In genomic region chr3:101381809-101382208, GRCh38 we compare ENCODE assay signal across 8 cellular contexts.
DNase-seq lines count a peak whose midpoint lies in the region; ATAC-seq and TF ChIP-seq lines count a peak whose summit lies in the region.

No MANE protein-coding gene starts in this region.

- intact Hi-C loops in mammary epithelial cell (cut with micrococcal nuclease): loop anchor here (1.0 to 5.0 kb wide), 3 partner anchors 185 to 562 kb away; no protein-coding TSS in a partner anchor
- intact Hi-C loops in lower lobe of right lung (cut with DNase I): no loop called here
- intact Hi-C loops in thyroid gland (cut with DNase I): no loop called here

- CTCF ChIA-PET in mammary epithelial cell (lab: Charles Lee; ENCODE audit: low non-redundant PET): interaction anchor here (0.5 to 0.6 kb wide), 4 partner anchors 186 to 747 kb away, joined by 3 to 5 read pairs (median 4); no protein-coding TSS in a partner anchor

- H4K20me1 ChIP-seq in mammary epithelial cell (ENCODE audit: insufficient read depth, low read length): no peaks in the 10 kb centered on the region

- H3K36me3 ChIP-seq in mammary epithelial cell (ENCODE audit: insufficient read depth, low read length): no peaks in the 10 kb centered on the region
- H3K36me3 ChIP-seq in lower lobe of right lung: no peaks in the 10 kb centered on the region
- no peaks in the 10 kb centered on the region for H3K36me3 ChIP-seq in thyroid gland

- H3K79me2 ChIP-seq in mammary epithelial cell (ENCODE audit: insufficient read depth, low read length): no peaks in the 10 kb centered on the region

- dilution Hi-C loops in mammary epithelial cell (cut with HindIII; ENCODE audit: low sequenced_read_pairs): no loop called here

- no peak overlapping the region for H3K9ac ChIP-seq in mammary epithelial cell (ENCODE audit: insufficient read depth, low read length)

- DNase-seq in AG08395 (ENCODE audit: low spot score) (peak; percentile 30), GM13976 (ENCODE audit: low spot score) (peak; percentile 32), NCI-H345 (lab: John Stamatoyannopoulos, UW) (peak; percentile 4), mammary epithelial cell (peak; percentile 21), lower lobe of right lung (no peak), thyroid gland (no peak), epidermal melanocyte (ENCODE audit: insufficient read length, low spot score) (no peak)

- H3K4me3 ChIP-seq in mammary epithelial cell (replicated peaks in 1 of 3; ENCODE audit: insufficient read depth in 1 of 3, low read depth in 2 of 3, low read length in 3 of 3) (no peak overlapping the region), lower lobe of right lung (no peak overlapping the region), thyroid gland (replicated peaks in 1 of 3) (no peak overlapping the region)

- H3K4me1 ChIP-seq in mammary epithelial cell (ENCODE audit: insufficient read depth, low read length) (no peaks in the 10 kb centered on the region), lower lobe of right lung (peaks cover 6% of the 10 kb centered on the region), thyroid gland (peaks cover 11 to 17% of the 10 kb centered on the region in 2 donors)

- no peak overlapping the region for H2AFZ ChIP-seq in mammary epithelial cell (ENCODE audit: low read depth, low read length)

- in situ Hi-C loops in GM13976 (cut with MboI; ENCODE audit: low sequenced_read_pairs, unreplicated experiment): no loop called here
- in situ Hi-C loops in mammary epithelial cell (cut with MboI; ENCODE audit: low sequenced_read_pairs in 2 of 2): no loop called here

- no peak overlapping the region for H3K4me2 ChIP-seq in mammary epithelial cell (ENCODE audit: insufficient read depth, low read depth, low read length)

- peaks cover 4% of the 10 kb centered on the region for H3K9me3 ChIP-seq in mammary epithelial cell (replicated peaks; ENCODE audit: insufficient read depth, low read length)
- H3K9me3 ChIP-seq in lower lobe of right lung: no peaks in the 10 kb centered on the region
- H3K9me3 ChIP-seq in thyroid gland: no peaks in the 10 kb centered on the region

- TF ChIP-seq CTCF in GM13976 (IDR thresholded peaks at IDR 0.05; ENCODE audit: borderline replicate concordance, control extremely low read depth, extremely low read depth, insufficient read depth, missing control alignments) (no peak), mammary epithelial cell (conservative IDR thresholded peaks at IDR 0.05 in 1 of 2, IDR thresholded peaks at IDR 0.05 in 1 of 2; ENCODE audit: extremely low read depth in 1 of 2, insufficient read depth in 1 of 2, low read depth in 1 of 2, low read length in 2 of 2) (peak; percentile 45 to 46), lower lobe of right lung (IDR thresholded peaks at IDR 0.05) (peak; percentile 56), thyroid gland (IDR thresholded peaks at IDR 0.05) (peak in 3 of 6 experiments; percentile 45 to 54 (median 52))

- BruUV-seq in mammary epithelial cell (replicated peaks; lab: Mats Ljungman, UMichigan): no TSS peak

- ATAC-seq in lower lobe of right lung (no peak), HG02840 (IDR thresholded peaks at IDR 0.05; ENCODE audit: low FRiP score, unreplicated experiment) (no peak)

- H3K27me3 ChIP-seq in mammary epithelial cell (ENCODE audit: insufficient read depth, low read length) (no peaks in the 10 kb centered on the region), lower lobe of right lung (ENCODE audit: low read depth) (no peaks in the 10 kb centered on the region), thyroid gland (no peaks in the 10 kb centered on the region)

- no peak for TF ChIP-seq POLR2A in thyroid gland (IDR thresholded peaks at IDR 0.05)

- H3K27ac ChIP-seq in mammary epithelial cell (ENCODE audit: insufficient read depth, low read depth, low read length) (no peak overlapping the region), lower lobe of right lung (no peak overlapping the region), thyroid gland (no peak overlapping the region)

Comparison
In these comparisons a context has a peak if more than half of its experiments do, and no peak if none do; other contexts are left out.
1. DNase-seq: peak in AG08395 (single experiment), GM13976 (single experiment), NCI-H345 (single experiment) and mammary epithelial cell (single experiment); none in lower lobe of right lung (single experiment), thyroid gland (0 of 2) and epidermal melanocyte (single experiment).